In genomic region chr5:87074072-87074471, GRCh38 we compare ENCODE assay signal across 18 cellular contexts.
DNase-seq lines count a peak whose midpoint lies in the region; ATAC-seq and TF ChIP-seq lines count a peak whose summit lies in the region.
"Had no signal": no experiment of that assay in that cellular context is flagged by ENCODE, and none has a peak within 500 bp of the region (broad histone marks: within the 10 kb centered on the region; RNA-seq: fewer than 3 reads in every experiment).

No MANE protein-coding gene starts in this region.

- H3K27me3 ChIP-seq in HCT116 (ENCODE audit: insufficient read depth, low read length) (no peaks in the 10 kb centered on the region), smooth muscle cell (ENCODE audit: low read depth) (no peaks in the 10 kb centered on the region)

- peaks cover 9% of the 10 kb centered on the region for H3K9me3 Mint-ChIP-seq in activated CD4-positive, alpha-beta T cell treated with anti-CD3 and anti-CD28 coated beads, Interleukin-2, amount 10 ng/mL, durations not matched to agents 7 days and 5 days
- H3K9me3 Mint-ChIP-seq in activated CD4-positive, alpha-beta T cell treated with anti-CD3 and anti-CD28 coated beads for 36 hours (ENCODE audit: low read depth), result no peaks in the 10 kb centered on the region
- H3K9me3 Mint-ChIP-seq in T-cell (peaks cover 0 to 3% (median 0%) of the 10 kb centered on the region in 3 donors), natural killer cell (no peaks in the 10 kb centered on the region)
- H3K9me3 Mint-ChIP-seq: GM23338, HFFc6 had no signal

- no peak for TF ChIP-seq POLR2A in HCT116 (IDR thresholded peaks at IDR 0.05; ENCODE audit: borderline replicate concordance, extremely low read depth, insufficient read depth, insufficient read length)

- H3K9ac ChIP-seq in HCT116 (ENCODE audit: low read length) (no peak overlapping the region), smooth muscle cell (ENCODE audit: low read depth) (no peak overlapping the region)

- TF ChIP-seq CTCF in HCT116 (IDR thresholded peaks at IDR 0.05 in 2 of 3, conservative IDR thresholded peaks at IDR 0.05 in 1 of 3; ENCODE audit: borderline replicate concordance in 1 of 3, insufficient read depth in 1 of 3, low read depth in 2 of 3, low read length in 2 of 3), result no peak
- no peak for TF ChIP-seq CTCF in natural killer cell (IDR thresholded peaks at IDR 0.05)
- TF ChIP-seq CTCF in smooth muscle cell (IDR thresholded peaks at IDR 0.05; ENCODE audit: borderline replicate concordance, insufficient read depth, poor library complexity, severe bottlenecking), result no peak

- H3K4me3 Mint-ChIP-seq in activated CD4-positive, alpha-beta T cell treated with anti-CD3 and anti-CD28 coated beads, Interleukin-2, amount 10 ng/mL, durations not matched to agents 7 days and 5 days, result no peak overlapping the region
- no peak overlapping the region for H3K4me3 Mint-ChIP-seq in activated CD4-positive, alpha-beta T cell treated with anti-CD3 and anti-CD28 coated beads for 36 hours
- H3K4me3 Mint-ChIP-seq in T-cell (no peak overlapping the region), natural killer cell (peak overlapping the region; percentile 84)
- H3K4me3 Mint-ChIP-seq: GM23338, HFFc6 had no signal

- H3K9me3 ChIP-seq in HCT116 (ENCODE audit: control insufficient read depth in 1 of 2, insufficient read depth in 1 of 2, low read depth in 1 of 2, low read length in 2 of 2) (no peaks in the 10 kb centered on the region), smooth muscle cell (replicated peaks; ENCODE audit: low read depth) (no peaks in the 10 kb centered on the region)

- peaks cover 10% of the 10 kb centered on the region for H3K36me3 Mint-ChIP-seq in activated CD4-positive, alpha-beta T cell treated with anti-CD3 and anti-CD28 coated beads, Interleukin-2, amount 10 ng/mL, durations not matched to agents 7 days and 5 days (ENCODE audit: low read depth)
- no peaks in the 10 kb centered on the region for H3K36me3 Mint-ChIP-seq in activated CD4-positive, alpha-beta T cell treated with anti-CD3 and anti-CD28 coated beads for 36 hours (ENCODE audit: low read depth)
- no peaks in the 10 kb centered on the region for H3K36me3 Mint-ChIP-seq in T-cell
- no peaks in the 10 kb centered on the region for H3K36me3 Mint-ChIP-seq in natural killer cell

- CTCF ChIA-PET in activated CD4-positive, alpha-beta T cell treated with anti-CD3 and anti-CD28 coated beads, Interleukin-2, amount 10 ng/mL, durations not matched to agents 7 days and 5 days (lab: Charles Lee), result interaction anchor here (0.7 to 2.0 kb wide), 3 partner anchors 9 to 146 kb away, joined by 3 to 4 read pairs (median 3); no protein-coding TSS in a partner anchor
- CTCF ChIA-PET in activated CD4-positive, alpha-beta T cell treated with anti-CD3 and anti-CD28 coated beads for 36 hours (lab: Charles Lee), result interaction anchor here (0.6 kb wide), 1 partner anchor 102 kb away, joined by 3 read pairs; no protein-coding TSS in a partner anchor
- CTCF ChIA-PET in HCT116 (lab: Charles Lee), result no interaction called here
- CTCF ChIA-PET in T-cell (lab: Charles Lee), result no interaction called here

- no peaks in the 10 kb centered on the region for H3K9me2 ChIP-seq in HCT116 (ENCODE audit: insufficient read depth)

- DNase-seq in activated CD4-positive, alpha-beta T cell treated with anti-CD3 and anti-CD28 coated beads, Interleukin-2, amount 10 ng/mL, durations not matched to agents 7 days and 5 days, result no peak
- no peak for DNase-seq in activated CD4-positive, alpha-beta T cell treated with anti-CD3 and anti-CD28 coated beads for 36 hours
- DNase-seq in HCT116 (ENCODE audit: low read depth, low spot score) (no peak), T-cell (no peak), natural killer cell (no peak), DMS153 (lab: John Stamatoyannopoulos, UW) (no peak), smooth muscle cell (lab: John Stamatoyannopoulos, UW; ENCODE audit: unreplicated experiment) (no peak)
- DNase-seq in stimulated activated CD8-positive, alpha-beta memory T cell treated with anti-CD3 and anti-CD28 coated beads, Interleukin-4, amount 100 ng/mL, for 48 hours, result no peak
- DNase-seq: DND-41, GDM1, HFFc6, NCI-H1105 treated with DMSO at 0.1 percent for 48 hours, NCI-H187 treated with DMSO at 0.1 percent for 48 hours, NCI-H2171 treated with DMSO at 0.1 percent for 48 hours, NCI-H524 treated with DMSO at 0.1 percent for 48 hours had no signal

- H3K79me2 ChIP-seq in HCT116 (ENCODE audit: insufficient read depth, low read length) (no peaks in the 10 kb centered on the region), smooth muscle cell (ENCODE audit: low read depth) (no peaks in the 10 kb centered on the region)

- H4K20me1 ChIP-seq in HCT116 (ENCODE audit: insufficient read depth), result no peaks in the 10 kb centered on the region
- H4K20me1 ChIP-seq in smooth muscle cell (ENCODE audit: low read depth), result no peaks in the 10 kb centered on the region

- H3K27me3 Mint-ChIP-seq in activated CD4-positive, alpha-beta T cell treated with anti-CD3 and anti-CD28 coated beads, Interleukin-2, amount 10 ng/mL, durations not matched to agents 7 days and 5 days, result no peaks in the 10 kb centered on the region
- H3K27me3 Mint-ChIP-seq in activated CD4-positive, alpha-beta T cell treated with anti-CD3 and anti-CD28 coated beads for 36 hours, result no peaks in the 10 kb centered on the region
- H3K27me3 Mint-ChIP-seq in T-cell, result no peaks in the 10 kb centered on the region
- H3K27me3 Mint-ChIP-seq in natural killer cell (ENCODE audit: low read depth in 2 of 2), result no peaks in the 10 kb centered on the region

- H3K4me2 ChIP-seq in HCT116 (ENCODE audit: low read length) (no peak overlapping the region), smooth muscle cell (no peak overlapping the region)
- H3K4me2 ChIP-seq: GM23338 had no signal

- no TSS peak for BruUV-seq in HCT116 (replicated peaks; lab: Mats Ljungman, UMichigan)

- TF ChIP-seq RAD21 in HCT116 (IDR thresholded peaks at IDR 0.05; ENCODE audit: low read depth), result no peak

- H3K4me1 ChIP-seq in HCT116 (ENCODE audit: control insufficient read depth in 1 of 2, insufficient read depth in 2 of 2, low read length in 2 of 2) (peaks cover 2 to 19% of the 10 kb centered on the region in 2 experiments; a peak in 2 of 4 replicates), smooth muscle cell (ENCODE audit: low read depth) (no peaks in the 10 kb centered on the region)

- no peak overlapping the region for H3K4me3 ChIP-seq in HCT116 (replicated peaks in 1 of 2; ENCODE audit: low read depth in 1 of 2, low read length in 2 of 2)
- H3K4me3 ChIP-seq in smooth muscle cell, result no peak overlapping the region
- H3K4me3 ChIP-seq: GM23338, SK-N-MC had no signal

- ATAC-seq in activated CD4-positive, alpha-beta T cell treated with anti-CD3 and anti-CD28 coated beads for 36 hours, result no peak
- ATAC-seq in HCT116 (no peak), T-cell (replicated peaks in 1 of 4) (no peak), natural killer cell (peak in 2 of 3 donors; percentile 24 to 46)
- ATAC-seq: GM23338 had no signal

- RAD21 ChIA-PET in HCT116 (lab: Charles Lee; ENCODE audit: low non-redundant PET in 1 of 2, low total read pairs in 2 of 2, uncharacterized antibody in 2 of 2, unreplicated experiment in 2 of 2), result no interaction called here

- 95% methylated on average over 2 of the region's 2 CpGs for WGBS in smooth muscle cell (ENCODE audit: low lambda C conversion rate)

- H3K27ac Mint-ChIP-seq in activated CD4-positive, alpha-beta T cell treated with anti-CD3 and anti-CD28 coated beads, Interleukin-2, amount 10 ng/mL, durations not matched to agents 7 days and 5 days, result peak overlapping the region; percentile 94
- no peak overlapping the region for H3K27ac Mint-ChIP-seq in activated CD4-positive, alpha-beta T cell treated with anti-CD3 and anti-CD28 coated beads for 36 hours
- H3K27ac Mint-ChIP-seq in T-cell, result peak overlapping the region; percentile 80 to 89
- H3K27ac Mint-ChIP-seq in natural killer cell, result peak overlapping the region; percentile 89 to 91
- H3K27ac Mint-ChIP-seq: GM23338, HFFc6 had no signal

- H3K27ac ChIP-seq in HCT116 (ENCODE audit: low read depth, low read length), result no peak overlapping the region
- no peak overlapping the region for H3K27ac ChIP-seq in smooth muscle cell (ENCODE audit: low read depth)
- H3K27ac ChIP-seq: C4-2B, SK-N-MC had no signal

- peaks cover 37% of the 10 kb centered on the region for H3K4me1 Mint-ChIP-seq in activated CD4-positive, alpha-beta T cell treated with anti-CD3 and anti-CD28 coated beads, Interleukin-2, amount 10 ng/mL, durations not matched to agents 7 days and 5 days
- peaks cover 21% of the 10 kb centered on the region for H3K4me1 Mint-ChIP-seq in activated CD4-positive, alpha-beta T cell treated with anti-CD3 and anti-CD28 coated beads for 36 hours
- H3K4me1 Mint-ChIP-seq in T-cell (peaks cover 29 to 44% (median 40%) of the 10 kb centered on the region in 3 donors), natural killer cell (peaks cover 34 to 50% of the 10 kb centered on the region in 2 donors)
- H3K4me1 Mint-ChIP-seq: GM23338 had no signal

- no peaks in the 10 kb centered on the region for H3K36me3 ChIP-seq in HCT116 (ENCODE audit: control insufficient read depth in 1 of 2, insufficient read depth in 2 of 2, low read length in 2 of 2)
- no peaks in the 10 kb centered on the region for H3K36me3 ChIP-seq in smooth muscle cell (ENCODE audit: low read depth)

- intact Hi-C loops in activated CD4-positive, alpha-beta T cell treated with anti-CD3 and anti-CD28 coated beads for 36 hours (cut with DNase I, micrococcal nuclease), result loop anchor here in 1 of 2 experiments (1.0 kb wide), 1 partner anchor 20 kb away; no protein-coding TSS in a partner anchor
- intact Hi-C loops in HCT116 (cut with micrococcal nuclease), result no loop called here
- intact Hi-C loops in natural killer cell (cut with micrococcal nuclease), result loop anchor here (2.0 kb wide), 2 partner anchors 47 to 195 kb away; no protein-coding TSS in a partner anchor

- H2AFZ ChIP-seq in HCT116 (ENCODE audit: low read depth, low read length, poor library complexity, severe bottlenecking), result peak overlapping the region; percentile 47
- no peak overlapping the region for H2AFZ ChIP-seq in smooth muscle cell (ENCODE audit: low read depth)
- H2AFZ ChIP-seq: GM23338 had no signal

- no peaks in the 10 kb centered on the region for H3F3A ChIP-seq in smooth muscle cell (ENCODE audit: low read depth)

- POLR2A ChIA-PET in activated CD4-positive, alpha-beta T cell treated with anti-CD3 and anti-CD28 coated beads, Interleukin-2, amount 10 ng/mL, durations not matched to agents 7 days and 5 days (lab: Charles Lee), result no interaction called here
- POLR2A ChIA-PET in activated CD4-positive, alpha-beta T cell treated with anti-CD3 and anti-CD28 coated beads for 36 hours (lab: Charles Lee), result interaction anchor here (0.8 kb wide), 1 partner anchor 310 kb away, joined by 3 read pairs; no protein-coding TSS in a partner anchor
- POLR2A ChIA-PET in HCT116 (lab: Charles Lee) (no interaction called here), T-cell (lab: Charles Lee) (interaction anchor here in 1 of 2 donors (0.7 kb wide), 2 partner anchors 228 to 338 kb away, joined by 4 to 8 read pairs; no protein-coding TSS in a partner anchor)

TF ChIP-seq in HCT116, 20 proteins besides CTCF, POLR2A, EP300 and RAD21 (continues in another document):
- TF ChIP-seq POLR2AphosphoS5 (IDR thresholded peaks at IDR 0.05; ENCODE audit: low read depth, low read length) (no peak), TCF7L2 (IDR thresholded peaks at IDR 0.05; ENCODE audit: borderline replicate concordance, extremely low read depth, insufficient read depth, insufficient read length) (no peak), ZFX (IDR thresholded peaks at IDR 0.05) (no peak), EZH2 (IDR thresholded peaks at IDR 0.05) (no peak)

Comparison
In these comparisons a context has a peak if more than half of its experiments do, and no peak if none do; other contexts are left out.
1. ATAC-seq: peak in natural killer cell (2 of 3); none in activated CD4-positive, alpha-beta T cell treated with anti-CD3 and anti-CD28 coated beads for 36 hours (single experiment), HCT116 (single experiment) and T-cell (0 of 4).
2. CTCF ChIA-PET loops: an anchor here in activated CD4-positive, alpha-beta T cell treated with anti-CD3 and anti-CD28 coated beads, Interleukin-2, amount 10 ng/mL, durations not matched to agents 7 days and 5 days (0.7 to 2.0 kb wide) and activated CD4-positive, alpha-beta T cell treated with anti-CD3 and anti-CD28 coated beads for 36 hours (0.6 kb wide); none called in HCT116 and T-cell.